Comparison of ENCODE assay signal across 1 cellular context in genomic region chrX:153926863-153927685, GRCh38.
TF ChIP-seq lines count a peak whose summit lies in the region.

No MANE protein-coding gene starts in this region.

TF ChIP-seq in HepG2, 621 proteins besides CTCF, POLR2A, EP300 and RAD21 (continued from another document):
- TF ChIP-seq PRDM15 (CRISPR knock-in tag; IDR thresholded peaks at IDR 0.05) (no peak), TP53 (CRISPR knock-in tag; conservative IDR thresholded peaks at IDR 0.05) (no peak), ZFP90 (CRISPR knock-in tag; IDR thresholded peaks at IDR 0.05; ENCODE audit: borderline replicate concordance) (peak; percentile 22; the same call in 1 of the 2 replicates), ZNF776 (CRISPR knock-in tag; IDR thresholded peaks at IDR 0.05) (no peak), ZBTB38 (CRISPR knock-in tag; IDR thresholded peaks at IDR 0.05) (0 out of 2 replicates have a peak, but pooled peaks have one; percentile 18), ZBTB42 (CRISPR knock-in tag; IDR thresholded peaks at IDR 0.05) (no peak), ZNF652 (CRISPR knock-in tag; IDR thresholded peaks at IDR 0.05; ENCODE audit: borderline replicate concordance, low read depth) (no peak), GFI1 (CRISPR knock-in tag; IDR thresholded peaks at IDR 0.05; ENCODE audit: borderline replicate concordance) (peak; percentile 43; the same call in 1 of the 2 replicates), ZNF792 (CRISPR knock-in tag; IDR thresholded peaks at IDR 0.05) (no peak), ZNF142 (CRISPR knock-in tag; IDR thresholded peaks at IDR 0.05) (no peak), POGK (CRISPR knock-in tag; conservative IDR thresholded peaks at IDR 0.05) (peak; percentile 42; the same call in 1 of the 2 replicates)
